ENCODE assay signal across 21 cellular contexts in the genomic region with DNA sequence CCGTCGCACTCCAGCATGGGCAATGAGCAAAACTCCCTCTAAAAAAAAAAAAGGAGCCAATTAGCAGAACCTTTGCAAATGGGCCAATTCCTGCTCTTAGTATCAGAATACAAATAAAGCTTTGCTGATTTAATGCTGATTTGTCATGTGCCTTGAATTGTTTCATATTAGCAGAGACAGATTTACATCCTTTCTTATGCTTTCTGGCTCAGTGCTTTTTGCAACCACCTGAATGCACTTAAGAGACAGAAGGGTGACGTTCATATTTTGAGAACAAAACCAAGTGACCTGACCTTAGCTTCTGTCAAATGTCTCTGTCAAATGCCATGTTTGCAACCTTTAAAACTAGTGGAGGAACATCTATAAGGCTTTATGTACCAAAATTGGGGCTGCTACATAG.
"Had no signal": no experiment of that assay in that cellular context is flagged by ENCODE, and none has a peak within 500 bp of the region (broad histone marks: within the 10 kb centered on the region; RNA-seq: fewer than 3 reads in every experiment).

No MANE protein-coding gene starts in this region.

- H3K36me3 ChIP-seq: colonic mucosa, esophagus muscularis mucosa, gastroesophageal sphincter, heart right ventricle, left lung, lower lobe of right lung had no signal

- H3K27me3 ChIP-seq: colonic mucosa, dorsolateral prefrontal cortex, esophagus muscularis mucosa, gastroesophageal sphincter, heart right ventricle, left lung had no signal

- H3K27ac ChIP-seq: colonic mucosa, dorsolateral prefrontal cortex, esophagus muscularis mucosa, foreskin keratinocyte, gastroesophageal sphincter, heart right ventricle, left lung, lower lobe of right lung had no signal

- ATAC-seq: foreskin keratinocyte, gastroesophageal sphincter, heart right ventricle, left cardiac atrium, left lung, left ventricle myocardium superior, lower lobe of right lung, mucosa of descending colon had no signal

- H3K9me3 ChIP-seq: colonic mucosa, esophagus muscularis mucosa, gastroesophageal sphincter, heart right ventricle, left lung, lower lobe of right lung, mucosa of descending colon had no signal

- FAIRE-seq: endothelial cell of umbilical vein, frontal cortex, islet of Langerhans, keratinocyte had no signal

- H3K4me3 ChIP-seq: colonic mucosa, dorsolateral prefrontal cortex, esophagus muscularis mucosa, gastroesophageal sphincter, heart right ventricle, left lung, lower lobe of right lung, mucosa of descending colon had no signal

- DNase-seq: colonic mucosa; cortex of kidney; dorsolateral prefrontal cortex; effector CD4-positive, alpha-beta T cell; effector memory CD4-positive, alpha-beta T cell; foreskin keratinocyte; heart right ventricle; hippocampal formation; left cardiac atrium; left lung; left ventricle myocardium superior; lower lobe of right lung; mesenchymal stem cell; mucosa of descending colon; naive B cell had no signal

- H3K4me1 ChIP-seq: colonic mucosa, esophagus muscularis mucosa, foreskin keratinocyte, gastroesophageal sphincter, left lung, lower lobe of right lung had no signal
